Comparison of ENCODE assay signal across 9 cellular contexts in the genomic region with DNA sequence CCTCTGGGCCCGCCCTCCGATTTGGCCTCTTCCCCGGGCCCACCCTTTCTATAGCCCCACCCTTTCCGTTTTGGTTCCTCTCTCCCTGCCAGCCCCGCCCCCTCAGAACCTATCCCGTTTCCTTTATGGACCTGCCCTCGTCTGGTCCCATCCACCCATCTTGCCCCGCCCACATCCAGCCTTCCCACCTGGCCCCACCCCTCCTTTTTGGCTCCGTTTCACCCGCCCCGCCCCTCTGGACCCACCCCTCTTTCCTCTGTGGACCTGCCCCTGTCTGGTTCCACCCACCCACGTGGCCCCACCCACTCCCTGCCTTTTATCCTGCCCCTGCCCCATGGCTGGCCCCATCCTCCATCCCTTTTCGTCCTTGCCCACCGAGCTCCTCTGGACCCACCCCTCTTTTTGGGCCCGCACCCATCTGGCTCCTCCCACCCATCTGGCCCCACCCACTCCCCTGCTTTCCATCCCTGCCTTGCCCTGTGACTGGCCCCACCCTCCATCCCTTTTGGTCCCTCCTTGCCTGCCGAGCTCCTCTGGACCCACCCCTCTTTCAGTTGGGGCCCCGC.
A peak's percentile ranks its signal among the peaks of the same experiment; 100 is the strongest.
DNase-seq lines count a peak whose midpoint lies in the region; ATAC-seq and TF ChIP-seq lines count a peak whose summit lies in the region.
"Had no signal": no experiment of that assay in that cellular context is flagged by ENCODE, and none has a peak within 500 bp of the region (broad histone marks: within the 10 kb centered on the region; RNA-seq: fewer than 3 reads in every experiment).

No MANE protein-coding gene starts in this region.

- H3K27me3 ChIP-seq in neural progenitor cell (no peaks in the 10 kb centered on the region), mammary epithelial cell (ENCODE audit: insufficient read depth, low read length) (no peaks in the 10 kb centered on the region)

- no peak overlapping the region for H3K9ac ChIP-seq in neural progenitor cell
- H3K9ac ChIP-seq in mammary epithelial cell (ENCODE audit: insufficient read depth, low read length), result no peak overlapping the region

- TF ChIP-seq CTCF in choroid plexus epithelial cell (conservative IDR thresholded peaks at IDR 0.05; ENCODE audit: low read depth, low read length) (no peak), neural progenitor cell (IDR thresholded peaks at IDR 0.05) (no peak), mammary epithelial cell (conservative IDR thresholded peaks at IDR 0.05 in 1 of 2, IDR thresholded peaks at IDR 0.05 in 1 of 2; ENCODE audit: extremely low read depth in 1 of 2, insufficient read depth in 1 of 2, low read depth in 1 of 2, low read length in 2 of 2) (no peak)

- H3K36me3 Mint-ChIP-seq in T-helper 17 cell (ENCODE audit: low read depth), result no peaks in the 10 kb centered on the region
- H3K36me3 Mint-ChIP-seq in neural progenitor cell, result no peaks in the 10 kb centered on the region
- H3K36me3 Mint-ChIP-seq: IgD-negative memory B cell had no signal

- H3K27ac ChIP-seq in neural progenitor cell (no peak overlapping the region), mammary epithelial cell (ENCODE audit: insufficient read depth, low read depth, low read length) (no peak overlapping the region)

- no peaks in the 10 kb centered on the region for H3K79me2 ChIP-seq in neural progenitor cell (ENCODE audit: low read depth)
- H3K79me2 ChIP-seq in mammary epithelial cell (ENCODE audit: insufficient read depth, low read length), result no peaks in the 10 kb centered on the region

- H2AFZ ChIP-seq in neural progenitor cell (replicated peaks) (peak overlapping the region; percentile 59), mammary epithelial cell (ENCODE audit: low read depth, low read length) (no peak overlapping the region)

- no peaks in the 10 kb centered on the region for H3K9me3 Mint-ChIP-seq in neural progenitor cell
- H3K9me3 Mint-ChIP-seq: IgD-negative memory B cell had no signal

- H3K9me3 ChIP-seq in T-helper 17 cell (ENCODE audit: control insufficient read depth, low read length, poor library complexity, severe bottlenecking), result no peaks in the 10 kb centered on the region
- no peaks in the 10 kb centered on the region for H3K9me3 ChIP-seq in neural progenitor cell (ENCODE audit: low read depth)
- H3K9me3 ChIP-seq in mammary epithelial cell (replicated peaks; ENCODE audit: insufficient read depth, low read length), result no peaks in the 10 kb centered on the region

- in situ Hi-C loops in mammary epithelial cell (cut with MboI; ENCODE audit: low sequenced_read_pairs in 2 of 2), result no loop called here

- CTCF ChIA-PET in mammary epithelial cell (lab: Charles Lee; ENCODE audit: low non-redundant PET), result no interaction called here

- peak overlapping the region; percentile 13; the same call in 1 of the 2 replicates for H3K4me3 ChIP-seq in Jurkat, Clone E6-1 (ENCODE audit: low read length)
- no peak overlapping the region for H3K4me3 ChIP-seq in choroid plexus epithelial cell (ENCODE audit: low read depth, low read length)
- H3K4me3 ChIP-seq in neural progenitor cell, result peak overlapping the region; percentile 62
- H3K4me3 ChIP-seq in mammary epithelial cell (replicated peaks in 1 of 3; ENCODE audit: insufficient read depth in 1 of 3, low read depth in 2 of 3, low read length in 3 of 3), result no peak overlapping the region

- peaks cover 20% of the 10 kb centered on the region for H3K4me1 ChIP-seq in neural progenitor cell
- no peaks in the 10 kb centered on the region for H3K4me1 ChIP-seq in mammary epithelial cell (ENCODE audit: insufficient read depth, low read length)

- WGBS in mammary epithelial cell (ENCODE audit: low coverage, missing lambda C conversion rate), result 25% methylated on average over 8 of the region's 17 CpGs

- H3K4me2 ChIP-seq in neural progenitor cell (peak overlapping the region; percentile 96), mammary epithelial cell (ENCODE audit: insufficient read depth, low read depth, low read length) (no peak overlapping the region)

- no peaks in the 10 kb centered on the region for H3K36me3 ChIP-seq in neural progenitor cell
- no peaks in the 10 kb centered on the region for H3K36me3 ChIP-seq in mammary epithelial cell (ENCODE audit: insufficient read depth, low read length)

- H3K27me3 Mint-ChIP-seq in T-helper 17 cell (peaks cover 59% of the 10 kb centered on the region), neural progenitor cell (ENCODE audit: insufficient read depth, low read depth) (peaks cover 18% of the 10 kb centered on the region)

- H3K27ac Mint-ChIP-seq in T-helper 17 cell (no peak overlapping the region), neural progenitor cell (no peak overlapping the region)
- H3K27ac Mint-ChIP-seq: IgD-negative memory B cell had no signal

- BruUV-seq in mammary epithelial cell (replicated peaks; lab: Mats Ljungman, UMichigan), result no TSS peak

- H3K4me1 Mint-ChIP-seq in T-helper 17 cell (peaks cover 15% of the 10 kb centered on the region), neural progenitor cell (peaks cover 54% of the 10 kb centered on the region)

- H4K20me1 ChIP-seq in neural progenitor cell (ENCODE audit: low read depth) (peaks cover 6% of the 10 kb centered on the region), mammary epithelial cell (ENCODE audit: insufficient read depth, low read length) (no peaks in the 10 kb centered on the region)

- H3K4me3 Mint-ChIP-seq in T-helper 17 cell (peak overlapping the region; percentile 88), neural progenitor cell (peak overlapping the region; percentile 68)

- dilution Hi-C loops in mammary epithelial cell (cut with HindIII; ENCODE audit: low sequenced_read_pairs), result no loop called here

- H3F3A ChIP-seq in neural progenitor cell (ENCODE audit: low read depth), result peaks cover 6% of the 10 kb centered on the region

- intact Hi-C loops in mammary epithelial cell (cut with micrococcal nuclease), result no loop called here

- ATAC-seq in T-helper 17 cell, result peak; percentile 55
- no peak for ATAC-seq in HG02588 (IDR thresholded peaks at IDR 0.05; ENCODE audit: unreplicated experiment)
- no peak for ATAC-seq in GM21381 (IDR thresholded peaks at IDR 0.05; ENCODE audit: unreplicated experiment)

- peak; percentile 63 for DNase-seq in Jurkat, Clone E6-1 (ENCODE audit: low read depth, low spot score)
- peak in 2 of 3 donors; percentile 29 to 30 for DNase-seq in T-helper 17 cell
- DNase-seq in choroid plexus epithelial cell (ENCODE audit: low read depth), result peak; percentile 8
- peak; percentile 99 for DNase-seq in neural progenitor cell (ENCODE audit: low spot score)
- DNase-seq in medulla oblongata (ENCODE audit: extremely low spot score), result no peak
- no peak for DNase-seq in mammary epithelial cell

Comparison
In these comparisons a context has a peak if more than half of its experiments do, and no peak if none do; other contexts are left out.
1. DNase-seq: peak in Jurkat, Clone E6-1 (single experiment), T-helper 17 cell (2 of 3), choroid plexus epithelial cell (single experiment) and neural progenitor cell (single experiment); none in medulla oblongata (single experiment) and mammary epithelial cell (single experiment).
2. H3K4me3 ChIP-seq: peak in Jurkat, Clone E6-1 (single experiment) and neural progenitor cell (single experiment); none in choroid plexus epithelial cell (single experiment) and mammary epithelial cell (0 of 3).